13 cellular contexts compared by ENCODE assay signal in genomic region chr16:21104124-21104860, GRCh38. TPM values are rescaled to one million over a fixed set of nuclear protein-coding genes. Genes with fewer than 3 reads are reported as not detected.
A peak's percentile ranks its signal among the peaks of the same experiment; 100 is the strongest.
DNase-seq lines count a peak whose midpoint lies in the region; ATAC-seq and TF ChIP-seq lines count a peak whose summit lies in the region.
"Had no signal": no experiment of that assay in that cellular context is flagged by ENCODE, and none has a peak within 500 bp of the region (broad histone marks: within the 10 kb centered on the region; RNA-seq: fewer than 3 reads in every experiment).

No MANE protein-coding gene starts in this region.

- no peak overlapping the region for H3K9ac ChIP-seq in endodermal cell (ENCODE audit: extremely low read depth, low read length, poor library complexity, severe bottlenecking)

- 69 to 71% methylated on average over 6 to 8 of the region's 8 CpGs for WGBS in endodermal cell (ENCODE audit: insufficient coverage in 1 of 2, insufficient read length in 1 of 2), 2 experiments

- H3K27me3 Mint-ChIP-seq in endodermal cell (ENCODE audit: insufficient read depth) = no peaks in the 10 kb centered on the region

- H3K4me2 ChIP-seq in osteoblast (ENCODE audit: insufficient read depth, low read length) = peak overlapping the region; percentile 63

- H3K4me3 Mint-ChIP-seq in endodermal cell = no peak overlapping the region
- H3K4me3 Mint-ChIP-seq: activated naive CD8-positive, alpha-beta T cell treated with anti-CD3 and anti-CD28 coated beads for 36 hours had no signal

- H3K79me2 ChIP-seq in osteoblast (ENCODE audit: insufficient read depth, low read length) = no peaks in the 10 kb centered on the region

- H4K20me1 ChIP-seq in osteoblast (ENCODE audit: insufficient read depth, low read length) = no peaks in the 10 kb centered on the region

- H3K27ac ChIP-seq in endodermal cell (ENCODE audit: low read depth, low read length) (peak overlapping the region; percentile 47), osteoblast (ENCODE audit: low read depth, low read length) (peak overlapping the region; percentile 23)
- H3K27ac ChIP-seq: suprapubic skin had no signal

- H3K4me3 ChIP-seq in endodermal cell (ENCODE audit: low read length) (no peak overlapping the region), osteoblast (ENCODE audit: insufficient read depth, low read length) (peak overlapping the region; percentile 0)
- H3K4me3 ChIP-seq: suprapubic skin had no signal

- H2AFZ ChIP-seq in osteoblast (ENCODE audit: low read length) = peak overlapping the region; percentile 45

- TF ChIP-seq CTCF in endodermal cell (conservative IDR thresholded peaks at IDR 0.05) (no peak), osteoblast (IDR thresholded peaks at IDR 0.05; ENCODE audit: extremely low read depth, low read depth, low read length) (no peak)

- peaks cover 14% of the 10 kb centered on the region for H3K4me1 Mint-ChIP-seq in endodermal cell

- H3K9me3 ChIP-seq in endodermal cell (ENCODE audit: control insufficient read depth, low read length) = no peaks in the 10 kb centered on the region
- H3K9me3 ChIP-seq in osteoblast (ENCODE audit: low read depth, low read length) = no peaks in the 10 kb centered on the region
- H3K9me3 ChIP-seq: suprapubic skin had no signal

- no peak for ATAC-seq in GM21717 (IDR thresholded peaks at IDR 0.05; ENCODE audit: unreplicated experiment)

- H3K27ac Mint-ChIP-seq in endodermal cell = no peak overlapping the region
- H3K27ac Mint-ChIP-seq: activated naive CD8-positive, alpha-beta T cell treated with anti-CD3 and anti-CD28 coated beads for 36 hours had no signal

- DNase-seq in EL = peak; percentile 52
- DNase-seq in M059J (ENCODE audit: low read depth) = peak; percentile 69
- DNase-seq in endodermal cell = no peak
- DNase-seq in osteoblast (ENCODE audit: insufficient read length, low spot score, missing footprints) = peak; percentile 65
- DNase-seq in activated CD4-positive, alpha-beta T cell treated with anti-CD3 and anti-CD28 coated beads, Interleukin-2, amount 50 U/mL, for 48 hours = no peak
- DNase-seq in stimulated activated CD4-positive, alpha-beta T cell treated with anti-CD3 and anti-CD28 coated beads, Interleukin-12 subunit alpha, Interleukin-12 subunit beta, amount 100 ng/mL, for 4 hours = no peak
- DNase-seq: activated naive CD8-positive, alpha-beta T cell treated with anti-CD3 and anti-CD28 coated beads for 36 hours; COR-L47; midbrain; NCI-H2081 treated with DMSO at 0.1 percent for 48 hours; right cardiac atrium had no signal

- no peaks in the 10 kb centered on the region for H3K36me3 Mint-ChIP-seq in endodermal cell (ENCODE audit: low read depth)
- H3K36me3 Mint-ChIP-seq: activated naive CD8-positive, alpha-beta T cell treated with anti-CD3 and anti-CD28 coated beads for 36 hours had no signal

- no peaks in the 10 kb centered on the region for H3K9me3 Mint-ChIP-seq in endodermal cell
- H3K9me3 Mint-ChIP-seq: activated naive CD8-positive, alpha-beta T cell treated with anti-CD3 and anti-CD28 coated beads for 36 hours had no signal

- H3K4me1 ChIP-seq in endodermal cell (ENCODE audit: control insufficient read depth, insufficient read depth, low read length) = no peaks in the 10 kb centered on the region
- peaks cover 24% of the 10 kb centered on the region for H3K4me1 ChIP-seq in osteoblast (ENCODE audit: insufficient read depth, low read length)
- H3K4me1 ChIP-seq: suprapubic skin had no signal

- H3K36me3 ChIP-seq in endodermal cell (ENCODE audit: control insufficient read depth, insufficient read depth, low read length) = no peaks in the 10 kb centered on the region
- no peaks in the 10 kb centered on the region for H3K36me3 ChIP-seq in osteoblast (ENCODE audit: insufficient read depth, low read length)
- H3K36me3 ChIP-seq: suprapubic skin had no signal

- no peaks in the 10 kb centered on the region for H3K27me3 ChIP-seq in endodermal cell (ENCODE audit: control insufficient read depth, insufficient read depth, low read length, poor library complexity, severe bottlenecking)
- no peaks in the 10 kb centered on the region for H3K27me3 ChIP-seq in osteoblast (ENCODE audit: insufficient read depth, low read length)
- H3K27me3 ChIP-seq: suprapubic skin had no signal

RNA-seq across cellular contexts. Expression of gene DNAH3, which starts 46.4 kb away (rescaled TPM):
- 0.02 TPM in 1 of 2 replicates, not detected in the other for total RNA-seq in M059J (2014; rRNA removed; shearing (Covaris generic))
- total RNA-seq in endodermal cell (under 1 TPM; 0.40 to 0.82 TPM), osteoblast (not detected in 2 replicates)
- polyA plus RNA-seq in endodermal cell (2013, experiment 1 of 2) = 0.11 TPM
- polyA plus RNA-seq in endodermal cell (2013, experiment 2 of 2) = 0.29 TPM
- total RNA-seq: activated naive CD8-positive, alpha-beta T cell treated with anti-CD3 and anti-CD28 coated beads for 36 hours had no signal

RNA-seq across cellular contexts. Expression of gene LDAF1, which starts 54.2 kb away (rescaled TPM):
- total RNA-seq in M059J (2014; rRNA removed; shearing (Covaris generic)) = 6.0 and 10.9 TPM in 2 replicates
- total RNA-seq in endodermal cell = 10 to 100 TPM; 16.5 to 28.8 TPM
- 32.2 TPM for polyA plus RNA-seq in endodermal cell (2013, experiment 1 of 2)
- polyA plus RNA-seq in endodermal cell (2013, experiment 2 of 2) = 26.5 TPM
- total RNA-seq in osteoblast = 65.5 and 92.5 TPM in 2 replicates

Comparison
In these comparisons a context has a peak if more than half of its experiments do, and no peak if none do; other contexts are left out.
1. DNase-seq: peak in EL (single experiment), M059J (single experiment) and osteoblast (single experiment); none in endodermal cell (single experiment), activated CD4-positive, alpha-beta T cell treated with anti-CD3 and anti-CD28 coated beads, Interleukin-2, amount 50 U/mL, for 48 hours (0 of 2) and stimulated activated CD4-positive, alpha-beta T cell treated with anti-CD3 and anti-CD28 coated beads, Interleukin-12 subunit alpha, Interleukin-12 subunit beta, amount 100 ng/mL, for 4 hours (single experiment).